In genomic region chr12:110693731-110694130, GRCh38 we compare ENCODE assay signal across 15 cellular contexts. TPM values are rescaled to one million over a fixed set of nuclear protein-coding genes. Genes with fewer than 3 reads are reported as not detected.
DNase-seq lines count a peak whose midpoint lies in the region; ATAC-seq, FAIRE-seq and TF ChIP-seq lines count a peak whose summit lies in the region.
"Had no signal": no experiment of that assay in that cellular context is flagged by ENCODE, and none has a peak within 500 bp of the region (broad histone marks: within the 10 kb centered on the region; RNA-seq: fewer than 3 reads in every experiment).

No MANE protein-coding gene starts in this region.

- no peaks in the 10 kb centered on the region for H3K27me3 ChIP-seq in K562 (ENCODE audit: control insufficient read depth in 2 of 2, insufficient read depth in 2 of 2, low read length in 2 of 2)
- H3K27me3 ChIP-seq: vagina had no signal

- ATAC-seq in K562 (no peak), HG03442 (IDR thresholded peaks at IDR 0.05; ENCODE audit: unreplicated experiment) (no peak)
- ATAC-seq: activated CD8-positive, alpha-beta memory T cell treated with anti-CD3 and anti-CD28 coated beads, Interleukin-2, amount 10 ng/mL, durations not matched to agents 7 days and 5 days; T-helper 17 cell had no signal

- H3K9ac ChIP-seq in K562 (ENCODE audit: insufficient read depth in 1 of 2, low read depth in 2 of 2, low read length in 2 of 2): no peak overlapping the region; a peak in 1 of 4 replicates

- peak; percentile 5 for DNase-seq in AG20443 (ENCODE audit: low spot score)
- peak; percentile 96 for DNase-seq in NB4 (ENCODE audit: low read depth)
- DNase-seq in K562 (ENCODE audit: extremely low read depth in 1 of 4, low spot score in 3 of 4): no peak
- peak; percentile 6 for DNase-seq in midbrain (lab: John Stamatoyannopoulos, UW)
- DNase-seq in T-helper 1 cell: no peak
- DNase-seq in iPS-NIHi7 (ENCODE audit: extremely low spot score): no peak
- DNase-seq in activated effector memory CD4-positive, alpha-beta T cell treated with Interleukin-2 at 50 U/mL for 16 hours: no peak
- DNase-seq: activated CD8-positive, alpha-beta memory T cell treated with anti-CD3 and anti-CD28 coated beads, Interleukin-2, amount 10 ng/mL, durations not matched to agents 7 days and 5 days; activated naive CD8-positive, alpha-beta T cell treated with anti-CD3 and anti-CD28 coated beads, Interleukin-2, amount 10 ng/mL, durations not matched to agents 7 days and 5 days; natural killer cell; NCI-H187 treated with DMSO at 0.1 percent for 48 hours; T-helper 17 cell had no signal

- in situ Hi-C loops in K562 (cut with MboI): no loop called here

- POLR2A ChIA-PET in K562 (lab: Yijun Ruan, JAX): interaction anchor here (0.7 to 0.9 kb wide), 2 partner anchors 16 to 24 kb away, joined by 4 read pairs; no protein-coding TSS in a partner anchor

- BruUV-seq in K562 (replicated peaks; lab: Mats Ljungman, UMichigan): no TSS peak

- H3K4me1 ChIP-seq in K562 (replicated peaks in 1 of 2; ENCODE audit: control insufficient read depth in 2 of 2, insufficient read depth in 2 of 2, low read length in 2 of 2): peaks cover 30 to 37% of the 10 kb centered on the region in 2 experiments

- TF ChIP-seq POLR2A in NB4 (IDR thresholded peaks at IDR 0.05; ENCODE audit: extremely low read depth, insufficient read length): no peak
- no peak for TF ChIP-seq POLR2A in K562 (conservative IDR thresholded peaks at IDR 0.05)

- 43% methylated on average over 7 of the region's 7 CpGs for WGBS in K562 (ENCODE audit: insufficient coverage, low coverage, missing lambda C conversion rate)

- no peak for FAIRE-seq in K562 (lab: Jason Lieb, UNC)
- FAIRE-seq: colon had no signal

- TF ChIP-seq RAD21 in K562 (CRISPR knock-in tag; conservative IDR thresholded peaks at IDR 0.05 in 1 of 2, IDR thresholded peaks at IDR 0.05 in 1 of 2): no peak; a peak in 1 of 4 replicates

- H2AFZ ChIP-seq in K562 (ENCODE audit: low read depth, low read length): no peak overlapping the region

- intact Hi-C loops in K562 (cut with micrococcal nuclease): no loop called here

- H3K9me1 ChIP-seq in K562 (ENCODE audit: control insufficient read depth, insufficient read depth, low read length): no peaks in the 10 kb centered on the region

- CTCF ChIA-PET in K562 (lab: Yijun Ruan, JAX; ENCODE audit: low intra/inter-chr PET ratio): no interaction called here

- no peaks in the 10 kb centered on the region for H3K9me3 ChIP-seq in K562 (replicated peaks; ENCODE audit: control insufficient read depth, insufficient read depth, low read depth, low read length)
- H3K9me3 ChIP-seq: vagina had no signal

- no peak overlapping the region for H3K27ac ChIP-seq in K562 (ENCODE audit: extremely low read depth, low read depth, low read length)
- H3K27ac ChIP-seq: vagina had no signal

- H3K4me3 ChIP-seq in NB4 (ENCODE audit: low read depth, low read length): peak overlapping the region; percentile 17
- H3K4me3 ChIP-seq in K562: no peak overlapping the region
- H3K4me3 ChIP-seq: vagina had no signal

- H3K79me2 ChIP-seq in K562 (ENCODE audit: control insufficient read depth, insufficient read depth, low read length): no peaks in the 10 kb centered on the region

- H3K4me2 ChIP-seq in K562 (ENCODE audit: insufficient read depth, low read length): no peak overlapping the region

- no peaks in the 10 kb centered on the region; the same call in 1 of the 2 replicates for H4K20me1 ChIP-seq in K562 (replicated peaks; ENCODE audit: control insufficient read depth, insufficient read depth, low read length)

- no peaks in the 10 kb centered on the region for H3K36me3 ChIP-seq in K562 (ENCODE audit: control insufficient read depth, insufficient read depth, low read length)
- H3K36me3 ChIP-seq: vagina had no signal

- TF ChIP-seq CTCF in NB4 (IDR thresholded peaks at IDR 0.05; ENCODE audit: low read depth, low read length): no peak
- no peak for TF ChIP-seq CTCF in K562 (IDR thresholded peaks at IDR 0.05 in 2 of 3, conservative IDR thresholded peaks at IDR 0.05 in 1 of 3; ENCODE audit: insufficient read depth in 2 of 3, low read depth in 1 of 3, low read length in 3 of 3)

- no peak for TF ChIP-seq EP300 in K562 (IDR thresholded peaks at IDR 0.05; ENCODE audit: low read length)

TF ChIP-seq in K562, 482 proteins besides CTCF, POLR2A, EP300 and RAD21 (continues in another document):
- peak; percentile 44 for TF ChIP-seq ETV1 (tag; conservative IDR thresholded peaks at IDR 0.05; ENCODE audit: low read depth)
- no peak for TF ChIP-seq CSDE1 (IDR thresholded peaks at IDR 0.05)
- no peak for TF ChIP-seq CBFB (CRISPR knock-in tag; IDR thresholded peaks at IDR 0.05)
- no peak for TF ChIP-seq ARNT (IDR thresholded peaks at IDR 0.05)
- TF ChIP-seq CEBPB (tag; IDR thresholded peaks at IDR 0.05): peak; percentile 75
- no peak for TF ChIP-seq GTF2E2 (tag; IDR thresholded peaks at IDR 0.05)
- no peak for TF ChIP-seq LCOR (CRISPR knock-in tag; IDR thresholded peaks at IDR 0.05)
- TF ChIP-seq CHD2 (IDR thresholded peaks at IDR 0.05; ENCODE audit: low read depth, low read length): no peak
- TF ChIP-seq BCL6 (CRISPR knock-in tag; IDR thresholded peaks at IDR 0.05): no peak
- TF ChIP-seq HMGN3 (IDR thresholded peaks at IDR 0.05; ENCODE audit: borderline replicate concordance, extremely low read depth, insufficient read length, low read depth, low read length): no peak
- no peak for TF ChIP-seq RBM34 (IDR thresholded peaks at IDR 0.05; ENCODE audit: borderline replicate concordance, insufficient read depth, low read length)

RNA-seq across cellular contexts. Expression of gene HVCN1, which starts 4.8 kb away (rescaled TPM):
- 0.93 and 3.1 TPM in 2 replicates for total RNA-seq in K562 (2011; cell fraction: chromatin; rRNA removed; ENCODE audit: low replicate concordance)
- total RNA-seq in K562 (2011; cell fraction: nucleolus; rRNA removed): 0.92 and 1.3 TPM in 2 replicates
- total RNA-seq in K562 (2011; cell fraction: nucleoplasm; rRNA removed): 1.0 and 1.2 TPM in 2 replicates
- total RNA-seq in K562 (2014; rRNA removed) (0.50 and 1.4 TPM in 2 replicates), K562 (2014; rRNA removed; fragmentation: Illumina TruSeq; extraction: Trizol) (0.61 and 0.91 TPM in 2 replicates), K562 (2015; rRNA removed; fragmentation: Illumina TruSeq; extraction: Trizol) (1.0 and 1.6 TPM in 2 replicates), K562 (2021) (0.87 and 1.4 TPM in 2 replicates)
- polyA plus RNA-seq in K562 (2011; rRNA removed) (0.25 and 4.6 TPM in 2 replicates), K562 (2014; fragmentation: Illumina TruSeq; extraction: Trizol) (1.4 and 1.8 TPM in 2 replicates), K562 (2014; fragmentation: Nextera tagmentation; extraction: Ambion mirVana) (under 1 TPM; 0.21 to 0.24 TPM), K562 (2014; rRNA removed) (0.74 and 0.90 TPM in 2 replicates)
- 0.55 and 3.7 TPM in 2 replicates for polyA plus RNA-seq in K562 (2011; cell fraction: cytosol; rRNA removed)
- polyA plus RNA-seq in K562 (2011; cell fraction: nucleus; rRNA removed): 0.54 and 2.5 TPM in 2 replicates
- polyA plus RNA-seq in K562 (2012): 2.4 and 6.2 TPM in 2 replicates
- 0.42 and 2.5 TPM in 2 replicates for polyA minus RNA-seq in K562 (2011; rRNA and poly(A)+ RNA removed)
- polyA minus RNA-seq in K562 (2011; cell fraction: cytosol; rRNA and poly(A)+ RNA removed): 1.2 TPM in 1 of 2 replicates, not detected in the other
- 0.27 and 0.89 TPM in 2 replicates for polyA minus RNA-seq in K562 (2011; cell fraction: nucleus; rRNA and poly(A)+ RNA removed)

RNA-seq across cellular contexts. Expression of gene PPP1CC, which starts 49.0 kb away (rescaled TPM):
- total RNA-seq in K562 (2011; cell fraction: chromatin; rRNA removed; ENCODE audit: low replicate concordance): 91.4 and 203 TPM in 2 replicates
- 57.5 and 69.1 TPM in 2 replicates for total RNA-seq in K562 (2011; cell fraction: nucleolus; rRNA removed)
- total RNA-seq in K562 (2011; cell fraction: nucleoplasm; rRNA removed): 128 and 212 TPM in 2 replicates
- total RNA-seq in K562 (2014; rRNA removed) (153 and 181 TPM in 2 replicates), K562 (2014; rRNA removed; fragmentation: Illumina TruSeq; extraction: Trizol) (203 and 241 TPM in 2 replicates), K562 (2015; rRNA removed; fragmentation: Illumina TruSeq; extraction: Trizol) (182 and 195 TPM in 2 replicates), K562 (2021) (178 and 197 TPM in 2 replicates)
- polyA plus RNA-seq in K562 (2011; rRNA removed) (223 and 280 TPM in 2 replicates), K562 (2014; fragmentation: Illumina TruSeq; extraction: Trizol) (247 and 286 TPM in 2 replicates), K562 (2014; fragmentation: Nextera tagmentation; extraction: Ambion mirVana) (10 to 100 TPM; 67.4 to 76.3 TPM), K562 (2014; rRNA removed) (184 and 189 TPM in 2 replicates)
- polyA plus RNA-seq in K562 (2011; cell fraction: cytosol; rRNA removed): 55.3 and 113 TPM in 2 replicates
- 73.0 and 117 TPM in 2 replicates for polyA plus RNA-seq in K562 (2011; cell fraction: nucleus; rRNA removed)
- polyA plus RNA-seq in K562 (2012): 169 and 223 TPM in 2 replicates
- polyA minus RNA-seq in K562 (2011; rRNA and poly(A)+ RNA removed): 168 and 213 TPM in 2 replicates
- 76.7 and 92.6 TPM in 2 replicates for polyA minus RNA-seq in K562 (2011; cell fraction: cytosol; rRNA and poly(A)+ RNA removed)
- 44.8 and 82.3 TPM in 2 replicates for polyA minus RNA-seq in K562 (2011; cell fraction: nucleus; rRNA and poly(A)+ RNA removed)

Comparison
In these comparisons a context has a peak if more than half of its experiments do, and no peak if none do; other contexts are left out.
1. DNase-seq: peak in AG20443 (single experiment), NB4 (single experiment) and midbrain (single experiment); none in K562 (0 of 4), T-helper 1 cell (0 of 5), iPS-NIHi7 (single experiment) and activated effector memory CD4-positive, alpha-beta T cell treated with Interleukin-2 at 50 U/mL for 16 hours (single experiment).